Comparison of ENCODE assay signal across 11 cellular contexts in genomic region chr17:49514374-49514738, GRCh38. TPM values are rescaled to one million over a fixed set of nuclear protein-coding genes. Genes with fewer than 3 reads are reported as not detected.
A peak's percentile ranks its signal among the peaks of the same experiment; 100 is the strongest.
DNase-seq lines count a peak whose midpoint lies in the region; ATAC-seq and TF ChIP-seq lines count a peak whose summit lies in the region.
"Had no signal": no experiment of that assay in that cellular context is flagged by ENCODE, and none has a peak within 500 bp of the region (broad histone marks: within the 10 kb centered on the region; RNA-seq: fewer than 3 reads in every experiment).

No MANE protein-coding gene starts in this region.

- peak overlapping the region; percentile 97 to 100 (median 99) for H3K27ac Mint-ChIP-seq in nephron
- H3K27ac Mint-ChIP-seq: activated CD4-positive, alpha-beta memory T cell treated with anti-CD3 and anti-CD28 coated beads for 36 hours; CD4-positive, CD25-positive, alpha-beta regulatory T cell; naive thymus-derived CD8-positive, alpha-beta T cell had no signal

- no peak for ATAC-seq in GM19452 (IDR thresholded peaks at IDR 0.05; ENCODE audit: unreplicated experiment)
- ATAC-seq in HG02759 (IDR thresholded peaks at IDR 0.05; ENCODE audit: unreplicated experiment) = no peak
- ATAC-seq: naive thymus-derived CD8-positive, alpha-beta T cell had no signal

- DNase-seq in ACHN (peak; percentile 39), MV-4-11 (lab: John Stamatoyannopoulos, UW) (peak; percentile 30), epithelial cell of proximal tubule (ENCODE audit: low read depth) (no peak), NCI-H1436 (lab: John Stamatoyannopoulos, UW) (no peak), superior temporal gyrus (ENCODE audit: extremely low spot score) (no peak)
- DNase-seq: activated CD4-positive, alpha-beta memory T cell treated with anti-CD3 and anti-CD28 coated beads for 36 hours; CD4-positive, CD25-positive, alpha-beta regulatory T cell; naive thymus-derived CD8-positive, alpha-beta T cell had no signal

- no peaks in the 10 kb centered on the region for H3K27me3 Mint-ChIP-seq in nephron (ENCODE audit: low read depth)

- H3K9me3 Mint-ChIP-seq in nephron = no peaks in the 10 kb centered on the region
- H3K9me3 Mint-ChIP-seq: activated CD4-positive, alpha-beta memory T cell treated with anti-CD3 and anti-CD28 coated beads for 36 hours; naive thymus-derived CD8-positive, alpha-beta T cell had no signal

- H3K4me3 ChIP-seq in epithelial cell of proximal tubule (ENCODE audit: low read depth, low read length) = no peak overlapping the region

- H3K4me3 Mint-ChIP-seq in nephron = peak overlapping the region in 1 of 3 experiments; percentile 71
- H3K4me3 Mint-ChIP-seq: activated CD4-positive, alpha-beta memory T cell treated with anti-CD3 and anti-CD28 coated beads for 36 hours; CD4-positive, CD25-positive, alpha-beta regulatory T cell; naive thymus-derived CD8-positive, alpha-beta T cell had no signal

- peak; percentile 53 for TF ChIP-seq CTCF in epithelial cell of proximal tubule (conservative IDR thresholded peaks at IDR 0.05; ENCODE audit: low read depth, low read length)
- TF ChIP-seq CTCF in nephron (IDR thresholded peaks at IDR 0.05; ENCODE audit: unreplicated experiment in 3 of 3) = peak; percentile 17 to 22 (median 20)

- no peaks in the 10 kb centered on the region for H3K36me3 Mint-ChIP-seq in nephron (ENCODE audit: low read depth)
- H3K36me3 Mint-ChIP-seq: activated CD4-positive, alpha-beta memory T cell treated with anti-CD3 and anti-CD28 coated beads for 36 hours; CD4-positive, CD25-positive, alpha-beta regulatory T cell; naive thymus-derived CD8-positive, alpha-beta T cell had no signal

- in situ Hi-C loops in ACHN (cut with HindIII; ENCODE audit: low pct_ligation_motif_present, low pct_unique_long_range_greater_than_20kb, low sequenced_read_pairs) = no loop called here

- peaks cover 57% of the 10 kb centered on the region for H3K4me1 Mint-ChIP-seq in nephron
- H3K4me1 Mint-ChIP-seq: CD4-positive, CD25-positive, alpha-beta regulatory T cell had no signal

RNA-seq across cellular contexts. Expression of gene NGFR, which starts 19.3 kb away (rescaled TPM):
- total RNA-seq in epithelial cell of proximal tubule = 0.29 TPM in 1 of 2 replicates, not detected in the other

Comparison
In these comparisons a context has a peak if more than half of its experiments do, and no peak if none do; other contexts are left out.
1. DNase-seq: peak in ACHN (single experiment) and MV-4-11 (single experiment); none in epithelial cell of proximal tubule (single experiment), NCI-H1436 (single experiment) and superior temporal gyrus (single experiment).